Comparison of ENCODE assay signal across 21 cellular contexts in the genomic region with DNA sequence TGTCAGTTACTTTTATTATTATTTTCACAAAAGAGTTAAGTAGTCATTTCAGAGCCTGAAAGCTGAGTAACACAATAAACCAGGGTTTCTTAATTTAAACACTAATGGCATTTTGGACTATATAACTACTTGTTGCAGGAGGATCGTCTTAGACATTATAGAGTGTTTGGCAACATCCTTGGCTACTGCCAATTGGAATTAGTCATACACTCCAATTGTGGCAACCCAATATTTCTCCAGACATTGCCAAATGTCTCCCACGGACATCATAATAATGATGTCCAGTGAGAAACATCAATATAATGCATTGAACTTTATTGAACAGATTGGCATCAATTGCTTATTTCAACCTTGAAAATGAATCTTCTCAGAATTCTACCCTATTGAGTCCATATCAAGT.
"Had no signal": no experiment of that assay in that cellular context is flagged by ENCODE, and none has a peak within 500 bp of the region (broad histone marks: within the 10 kb centered on the region; RNA-seq: fewer than 3 reads in every experiment).

No MANE protein-coding gene starts in this region.

- FAIRE-seq: endometrium had no signal

- DNase-seq: cortex of kidney; dorsolateral prefrontal cortex; effector memory CD4-positive, alpha-beta T cell; foreskin keratinocyte; hippocampal formation; kidney glomerular epithelial cell; mammary epithelial cell; mucosa of descending colon; naive thymus-derived CD8-positive, alpha-beta T cell; posterior cingulate gyrus; stimulated activated CD4-positive, alpha-beta T cell treated with anti-CD3 and anti-CD28 coated beads, Interleukin-2, amount 100 ng/mL, for 24 hours; stimulated activated CD4-positive, alpha-beta T cell treated with anti-CD3 and anti-CD28 coated beads, Interleukin-4, amount 100 ng/mL, for 4 hours; stimulated activated naive B cell treated with anti-CD40 and anti-IgM and Interleukin-4, amounts not matched to agents 10 μg/mL and 1 μg/mL and 100 μg/mL, for 72 hours; stimulated activated naive CD8-positive, alpha-beta T cell treated with anti-CD3 and anti-CD28 coated beads, Interleukin-15, amount 100 ng/mL, for 72 hours; substantia nigra; transverse colon had no signal

- H3K9me3 ChIP-seq: esophagus muscularis mucosa, mucosa of descending colon, thoracic aorta, transverse colon had no signal

- H3K4me3 ChIP-seq: dorsolateral prefrontal cortex, esophagus muscularis mucosa, mucosa of descending colon, skin epidermis, thoracic aorta, transverse colon had no signal

- H3K36me3 ChIP-seq: esophagus muscularis mucosa, thoracic aorta, transverse colon had no signal

- H3K4me1 ChIP-seq: esophagus muscularis mucosa, foreskin keratinocyte, transverse colon had no signal

- H3K27ac ChIP-seq: dorsolateral prefrontal cortex, epithelial cell of prostate, esophagus muscularis mucosa, foreskin keratinocyte, skin epidermis, thoracic aorta, transverse colon had no signal
